Comparison of ENCODE assay signal across 8 cellular contexts in genomic region chr11:130861902-130862552, GRCh38. TPM values are rescaled to one million over a fixed set of nuclear protein-coding genes. Genes with fewer than 3 reads are reported as not detected.
DNase-seq lines count a peak whose midpoint lies in the region; TF ChIP-seq lines count a peak whose summit lies in the region.

No MANE protein-coding gene starts in this region.

- H3K4me3 Mint-ChIP-seq in activated T-helper 2 cell treated with anti-CD3 and anti-CD28 coated beads, Interferon-gamma antibody, Interleukin-2, Interleukin-4, amounts not matched to agents 10 μg/mL and 5 μg/mL and 100 μg/mL, durations not matched to agents 14 hours and 24 hours and 36 hours (ENCODE audit: low read depth), result no peak overlapping the region

- peak overlapping the region; percentile 71; the same call in 1 of the 2 replicates for H3K4me2 ChIP-seq in MM.1S (ENCODE audit: low read depth, low read length)

- peak overlapping the region; percentile 36; the same call in 1 of the 2 replicates for H2AFZ ChIP-seq in MM.1S (ENCODE audit: low read length)

- no peaks in the 10 kb centered on the region for H3K9me3 Mint-ChIP-seq in activated T-helper 2 cell treated with anti-CD3 and anti-CD28 coated beads, Interferon-gamma antibody, Interleukin-2, Interleukin-4, amounts not matched to agents 10 μg/mL and 5 μg/mL and 100 μg/mL, durations not matched to agents 14 hours and 24 hours and 36 hours

- H3K4me1 ChIP-seq in HAP-1 (no peaks in the 10 kb centered on the region), MM.1S (ENCODE audit: low read length) (peaks cover 19% of the 10 kb centered on the region)

- H3K36me3 Mint-ChIP-seq in activated T-helper 2 cell treated with anti-CD3 and anti-CD28 coated beads, Interferon-gamma antibody, Interleukin-2, Interleukin-4, amounts not matched to agents 10 μg/mL and 5 μg/mL and 100 μg/mL, durations not matched to agents 14 hours and 24 hours and 36 hours (ENCODE audit: low read depth), result no peaks in the 10 kb centered on the region

- intact Hi-C loops in activated T-helper 2 cell treated with anti-CD3 and anti-CD28 coated beads, Interferon-gamma antibody, Interleukin-2, Interleukin-4, amounts not matched to agents 10 μg/mL and 5 μg/mL and 100 μg/mL, durations not matched to agents 14 hours and 24 hours and 36 hours (cut with micrococcal nuclease), result loop anchor here (1.0 to 2.0 kb wide), 3 partner anchors 33 to 649 kb away; no protein-coding TSS in a partner anchor

- DNase-seq in ELR (ENCODE audit: low read depth), result peak; percentile 89
- peak; percentile 48 to 93 for DNase-seq in HAP-1 (ENCODE audit: low spot score in 2 of 2)
- DNase-seq in MM.1S, result peak; percentile 92
- peak; percentile 76 for DNase-seq in RWPE1 (ENCODE audit: low spot score)
- DNase-seq in activated T-helper 2 cell treated with anti-CD3 and anti-CD28 coated beads, Interferon-gamma antibody, Interleukin-2, Interleukin-4, amounts not matched to agents 10 μg/mL and 5 μg/mL and 100 μg/mL, durations not matched to agents 14 hours and 24 hours and 36 hours (ENCODE audit: low spot score), result peak; percentile 79
- peak; percentile 83 to 96 for DNase-seq in foreskin fibroblast
- DNase-seq in nucleus accumbens (lab: John Stamatoyannopoulos, UW), result peak in 55 of 56 donors; percentile 11 to 96 (median 85)
- peak in 48 of 49 donors; percentile 50 to 96 (median 84) for DNase-seq in substantia nigra (lab: John Stamatoyannopoulos, UW)

- H3K36me3 ChIP-seq in HAP-1 (replicated peaks) (no peaks in the 10 kb centered on the region), MM.1S (replicated peaks; ENCODE audit: insufficient read depth, low read length) (no peaks in the 10 kb centered on the region)

- H4K20me1 ChIP-seq in MM.1S (ENCODE audit: insufficient read depth, low read length), result no peaks in the 10 kb centered on the region

- H3K4me3 ChIP-seq in HAP-1 (no peak overlapping the region), MM.1S (ENCODE audit: low read length) (no peak overlapping the region), foreskin fibroblast (ENCODE audit: low read depth in 1 of 2, low read length in 2 of 2) (no peak overlapping the region)

- in situ Hi-C loops in HAP-1 (cut with MboI; ENCODE audit: low sequenced_read_pairs), result loop anchor here (10.0 kb wide), 1 partner anchor 647 kb away; no protein-coding TSS in a partner anchor

- TF ChIP-seq CTCF in MM.1S (IDR thresholded peaks at IDR 0.05; ENCODE audit: low read length) (peak; percentile 100), RWPE1 (conservative IDR thresholded peaks at IDR 0.05; ENCODE audit: low read depth) (peak; percentile 96), foreskin fibroblast (IDR thresholded peaks at IDR 0.05; ENCODE audit: low read depth, low read length) (peak; percentile 100)

- H3K27ac ChIP-seq in MM.1S (ENCODE audit: low read length) (no peak overlapping the region), RWPE1 (peak overlapping the region; percentile 1; the same call in 1 of the 2 replicates), substantia nigra (ENCODE audit: low read depth, low read length, poor library complexity, severe bottlenecking) (peak overlapping the region; percentile 47)

- no peaks in the 10 kb centered on the region for H3K79me2 ChIP-seq in MM.1S (ENCODE audit: low read length)

- no peaks in the 10 kb centered on the region for H3F3A ChIP-seq in MM.1S (ENCODE audit: insufficient read depth, low read length)

- H3K27me3 Mint-ChIP-seq in activated T-helper 2 cell treated with anti-CD3 and anti-CD28 coated beads, Interferon-gamma antibody, Interleukin-2, Interleukin-4, amounts not matched to agents 10 μg/mL and 5 μg/mL and 100 μg/mL, durations not matched to agents 14 hours and 24 hours and 36 hours (ENCODE audit: low read depth), result peaks cover 2% of the 10 kb centered on the region

- CTCF ChIA-PET in RWPE1 (lab: Yijun Ruan, JAX), result interaction anchor here (0.6 to 5.6 kb wide), 36 partner anchors 10 to 876 kb away, joined by 3 to 74 read pairs (median 4); partner anchors contain the start of gene SNX19

- POLR2A ChIA-PET in RWPE1 (lab: Yijun Ruan, JAX; ENCODE audit: low non-redundant PET), result no interaction called here

- no peaks in the 10 kb centered on the region for H3K9me3 ChIP-seq in HAP-1
- H3K9me3 ChIP-seq in MM.1S (replicated peaks; ENCODE audit: insufficient read depth, low read length), result no peaks in the 10 kb centered on the region

- no peaks in the 10 kb centered on the region for H3K27me3 ChIP-seq in HAP-1 (ENCODE audit: low read depth)
- H3K27me3 ChIP-seq in MM.1S (replicated peaks; ENCODE audit: insufficient read depth, low read length), result no peaks in the 10 kb centered on the region

- H3K9ac ChIP-seq in MM.1S (ENCODE audit: low read length), result peak overlapping the region; percentile 26; the same call in 1 of the 2 replicates

- H3K4me1 Mint-ChIP-seq in activated T-helper 2 cell treated with anti-CD3 and anti-CD28 coated beads, Interferon-gamma antibody, Interleukin-2, Interleukin-4, amounts not matched to agents 10 μg/mL and 5 μg/mL and 100 μg/mL, durations not matched to agents 14 hours and 24 hours and 36 hours (ENCODE audit: low read depth), result no peaks in the 10 kb centered on the region

- H3K9me2 ChIP-seq in MM.1S (replicated peaks; ENCODE audit: insufficient read depth, low read length), result no peaks in the 10 kb centered on the region

- H3K27ac Mint-ChIP-seq in activated T-helper 2 cell treated with anti-CD3 and anti-CD28 coated beads, Interferon-gamma antibody, Interleukin-2, Interleukin-4, amounts not matched to agents 10 μg/mL and 5 μg/mL and 100 μg/mL, durations not matched to agents 14 hours and 24 hours and 36 hours, result no peak overlapping the region

RNA-seq across cellular contexts. Expression of gene SNX19, which starts 54.3 kb away (rescaled TPM):
- total RNA-seq in activated T-helper 2 cell treated with anti-CD3 and anti-CD28 coated beads, Interferon-gamma antibody, Interleukin-2, Interleukin-4, amounts not matched to agents 10 μg/mL and 5 μg/mL and 100 μg/mL, durations not matched to agents 14 hours and 24 hours and 36 hours, result 42.1 and 48.7 TPM in 2 replicates
